ENCODE assay signal across 21 cellular contexts in the genomic region with DNA sequence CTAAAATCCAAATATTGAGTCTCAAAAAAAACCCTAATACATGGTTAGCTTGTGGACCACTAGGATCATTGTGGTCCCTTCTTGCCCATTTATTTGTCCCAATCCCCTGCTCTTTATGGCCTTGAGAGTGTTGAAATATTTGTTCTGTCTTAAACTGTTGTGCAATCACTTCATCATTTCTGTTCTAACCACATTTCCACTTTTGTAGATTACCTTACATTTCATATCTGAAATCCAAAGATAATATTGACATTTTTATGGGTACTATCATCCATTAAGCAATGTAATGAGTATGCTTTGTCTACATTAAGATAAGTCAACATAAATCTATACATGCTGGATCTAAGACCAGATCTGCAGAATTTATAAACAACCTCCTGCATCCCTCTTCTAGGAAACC.
DNase-seq lines count a peak whose midpoint lies in the region; ATAC-seq, FAIRE-seq and TF ChIP-seq lines count a peak whose summit lies in the region.
"Had no signal": no experiment of that assay in that cellular context is flagged by ENCODE, and none has a peak within 500 bp of the region (broad histone marks: within the 10 kb centered on the region; RNA-seq: fewer than 3 reads in every experiment).

No MANE protein-coding gene starts in this region.

- no peaks in the 10 kb centered on the region for H3K79me2 ChIP-seq in HepG2 (ENCODE audit: insufficient read depth, low read length)
- H3K79me2 ChIP-seq: parathyroid adenoma had no signal

- H3K4me3 ChIP-seq in HepG2 (replicated peaks in 1 of 3; ENCODE audit: insufficient read depth in 1 of 3, low read depth in 2 of 3, low read length in 3 of 3) (no peak overlapping the region), right lobe of liver (no peak overlapping the region), fibroblast of pulmonary artery (replicated peaks; ENCODE audit: low read depth, low read length) (no peak overlapping the region), aorta (ENCODE audit: low read length in 2 of 2) (no peak overlapping the region)
- H3K4me3 ChIP-seq: testis had no signal

- no peaks in the 10 kb centered on the region for H4K20me1 ChIP-seq in HepG2 (ENCODE audit: insufficient read depth, low read length)

- no peak for TF ChIP-seq CTCF in HepG2 (CRISPR knock-in tag; IDR thresholded peaks at IDR 0.05)
- TF ChIP-seq CTCF in right lobe of liver (IDR thresholded peaks at IDR 0.05): no peak
- no peak for TF ChIP-seq CTCF in fibroblast of pulmonary artery (IDR thresholded peaks at IDR 0.05; ENCODE audit: low read length, missing control alignments)

- H2AFZ ChIP-seq in HepG2 (ENCODE audit: low read length): no peak overlapping the region
- H2AFZ ChIP-seq: parathyroid adenoma had no signal

- in situ Hi-C loops in HepG2 (cut with HindIII; ENCODE audit: extremely low pct_ligation_motif_present, low pct_unique_long_range_greater_than_20kb): no loop called here

- H3K4me2 ChIP-seq in HepG2 (ENCODE audit: low read depth, low read length): no peak overlapping the region

- peaks cover 49% of the 10 kb centered on the region for H3K9me3 ChIP-seq in HepG2 (ENCODE audit: low read length)
- no peaks in the 10 kb centered on the region for H3K9me3 ChIP-seq in right lobe of liver
- peaks cover 5% of the 10 kb centered on the region for H3K9me3 ChIP-seq in aorta (ENCODE audit: control insufficient read depth, low read length)
- H3K9me3 ChIP-seq: testis had no signal

- TF ChIP-seq EP300 in HepG2 (IDR thresholded peaks at IDR 0.05; ENCODE audit: low read depth in 2 of 2, low read length in 2 of 2): no peak
- TF ChIP-seq EP300 in HepG2 (CRISPR knock-in tag; IDR thresholded peaks at IDR 0.05; ENCODE audit: borderline replicate concordance): no peak

- no peaks in the 10 kb centered on the region for H3K4me1 ChIP-seq in HepG2 (ENCODE audit: insufficient read depth, low read length)
- H3K4me1 ChIP-seq in right lobe of liver: no peaks in the 10 kb centered on the region
- no peaks in the 10 kb centered on the region for H3K4me1 ChIP-seq in aorta (ENCODE audit: control insufficient read depth in 1 of 2, insufficient read depth in 2 of 2, low read length in 2 of 2)
- H3K4me1 ChIP-seq: parathyroid adenoma had no signal

- TF ChIP-seq POLR2A in HepG2 (IDR thresholded peaks at IDR 0.05; ENCODE audit: insufficient read depth in 1 of 2, low read depth in 2 of 2, low read length in 2 of 2) (no peak), right lobe of liver (IDR thresholded peaks at IDR 0.05) (no peak)

- intact Hi-C loops in HepG2 (cut with micrococcal nuclease; ENCODE audit: unreplicated experiment) (no loop called here), right lobe of liver (cut with DNase I) (no loop called here), aorta (cut with DNase I) (no loop called here)

- H3K27me3 ChIP-seq in HepG2 (ENCODE audit: control insufficient read depth in 1 of 2, insufficient read depth in 2 of 2, low read length in 2 of 2) (no peaks in the 10 kb centered on the region), right lobe of liver (no peaks in the 10 kb centered on the region), aorta (ENCODE audit: control insufficient read depth in 1 of 2, insufficient read depth in 2 of 2, low read length in 1 of 2) (no peaks in the 10 kb centered on the region)
- H3K27me3 ChIP-seq: testis had no signal

- no peak overlapping the region for H3K9ac ChIP-seq in HepG2 (ENCODE audit: insufficient read depth, low read depth, low read length)
- H3K9ac ChIP-seq: parathyroid adenoma had no signal

- CTCF ChIA-PET in HepG2 (lab: Yijun Ruan, JAX; ENCODE audit: low intra/inter-chr PET ratio, low total read pairs): no interaction called here

- no TSS peak for BruUV-seq in HepG2 (replicated peaks; lab: Mats Ljungman, UMichigan)

- no peak for FAIRE-seq in HepG2 (lab: Jason Lieb, UNC)
- FAIRE-seq: endometrium, GM18507 had no signal

- POLR2A ChIA-PET in HepG2 (lab: Yijun Ruan, JAX): no interaction called here

- H3K27ac ChIP-seq in HepG2 (ENCODE audit: extremely low read length, insufficient read depth, low read length) (no peak overlapping the region), right lobe of liver (no peak overlapping the region), aorta (ENCODE audit: low read depth in 1 of 2, low read length in 2 of 2) (no peak overlapping the region)
- H3K27ac ChIP-seq: C4-2B, parathyroid adenoma, testis had no signal

- TF ChIP-seq RAD21 in HepG2 (CRISPR knock-in tag; IDR thresholded peaks at IDR 0.05): no peak

- H3K36me3 ChIP-seq in HepG2 (replicated peaks in 1 of 2; ENCODE audit: control insufficient read depth in 1 of 2, insufficient read depth in 2 of 2, low read length in 2 of 2): no peaks in the 10 kb centered on the region
- no peaks in the 10 kb centered on the region for H3K36me3 ChIP-seq in right lobe of liver
- no peaks in the 10 kb centered on the region for H3K36me3 ChIP-seq in aorta (ENCODE audit: control insufficient read depth in 1 of 2, insufficient read depth in 2 of 2, low read length in 1 of 2)

- DNase-seq in HepG2 (ENCODE audit: low spot score): no peak
- no peak for DNase-seq in right lobe of liver
- DNase-seq in SK-N-DZ (ENCODE audit: low spot score): peak; percentile 22
- DNase-seq in fibroblast of pulmonary artery (ENCODE audit: low read depth): peak; percentile 57
- no peak for DNase-seq in aorta
- no peak for DNase-seq in DMS153 (lab: John Stamatoyannopoulos, UW)
- DNase-seq in 8988T: no peak
- DNase-seq in NCI-H1092 (lab: John Stamatoyannopoulos, UW): no peak
- DNase-seq: activated CD4-positive, alpha-beta T cell treated with anti-CD3 and anti-CD28 coated beads for 36 hours; activated naive CD4-positive, alpha-beta T cell treated with anti-CD3 and anti-CD28 coated beads for 36 hours; activated T-cell treated with anti-CD3 and anti-CD28 coated beads, Interleukin-2, amount 50 U/mL, for 48 hours; cortex of kidney; naive thymus-derived CD8-positive, alpha-beta T cell; NCI-H187 treated with DMSO at 0.1 percent for 48 hours; stimulated activated CD4-positive, alpha-beta T cell treated with anti-CD3 and anti-CD28 coated beads, Interleukin-1b, Interleukin-23, amount 100 ng/mL, for 48 hours; testis had no signal

- ATAC-seq in HepG2 (no peak), right lobe of liver (no peak), aorta (ENCODE audit: low FRiP score) (peak; percentile 75)
- ATAC-seq: activated CD4-positive, alpha-beta T cell treated with anti-CD3 and anti-CD28 coated beads for 36 hours; naive thymus-derived CD8-positive, alpha-beta T cell; stimulated activated memory B cell treated with anti-CD40 and anti-IgM and Interleukin-4, amounts not matched to agents 10 μg/mL and 1 μg/mL and 100 μg/mL, for 72 hours had no signal

TF ChIP-seq in HepG2, 621 proteins besides CTCF, POLR2A, EP300 and RAD21:
- TF ChIP-seq CEBPB (IDR thresholded peaks at IDR 0.05; ENCODE audit: borderline replicate concordance, low read depth, low read length): peak; percentile 78
- TF ChIP-seq PHF20 (CRISPR knock-in tag; IDR thresholded peaks at IDR 0.05): no peak

Comparison
In these comparisons a context has a peak if more than half of its experiments do, and no peak if none do; other contexts are left out.
1. DNase-seq: peak in SK-N-DZ (single experiment) and fibroblast of pulmonary artery (single experiment); none in HepG2 (single experiment), right lobe of liver (0 of 3), aorta (0 of 2), DMS153 (single experiment), 8988T (single experiment) and NCI-H1092 (single experiment).